14 cellular contexts compared by ENCODE assay signal in the genomic region with DNA sequence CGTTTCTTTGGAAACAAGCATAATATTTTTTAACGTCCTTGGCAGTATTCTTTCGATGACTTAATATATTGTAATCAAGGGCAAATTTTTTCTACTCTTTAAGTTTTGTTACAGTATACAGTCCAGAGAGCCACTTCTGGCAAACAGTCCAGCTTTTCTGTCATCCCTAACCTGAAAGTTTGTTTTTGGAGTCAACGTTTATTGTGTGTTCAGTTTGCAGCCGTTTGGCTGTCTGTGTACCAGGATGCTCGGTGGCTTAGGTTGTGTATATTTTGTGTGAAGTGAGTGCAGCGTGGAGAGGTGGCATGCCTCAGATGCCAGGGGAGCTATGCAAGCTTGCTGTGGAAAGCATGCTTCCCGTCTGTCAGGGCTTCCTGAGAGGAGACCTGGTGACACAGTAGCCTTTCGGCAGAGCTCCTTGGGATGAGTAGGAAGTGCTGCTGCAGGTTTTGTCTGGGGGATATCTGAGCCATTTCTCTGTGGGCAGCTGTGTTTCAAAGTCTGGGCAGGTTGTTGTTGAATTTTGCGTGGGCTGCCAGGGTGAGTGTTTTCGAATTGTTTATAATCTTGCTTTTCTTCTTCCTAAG. TPM values are rescaled to one million over a fixed set of nuclear protein-coding genes. Genes with fewer than 3 reads are reported as not detected.
DNase-seq lines count a peak whose midpoint lies in the region; ATAC-seq and TF ChIP-seq lines count a peak whose summit lies in the region.
"Had no signal": no experiment of that assay in that cellular context is flagged by ENCODE, and none has a peak within 500 bp of the region (broad histone marks: within the 10 kb centered on the region; RNA-seq: fewer than 3 reads in every experiment).

No MANE protein-coding gene starts in this region.

- peak overlapping the region; percentile 4 to 50 for H3K27ac ChIP-seq in breast epithelium
- H3K27ac ChIP-seq in right cardiac atrium (ENCODE audit: low read length) = peak overlapping the region; percentile 98

- CTCF ChIA-PET in activated CD4-positive, alpha-beta memory T cell treated with anti-CD3 and anti-CD28 coated beads for 36 hours (lab: Charles Lee) = interaction anchor here (1.5 kb wide), 1 partner anchor 109 kb away, joined by 4 read pairs; no protein-coding TSS in a partner anchor

- H3K9me3 ChIP-seq in breast epithelium (no peaks in the 10 kb centered on the region), right cardiac atrium (ENCODE audit: control insufficient read depth, low read length) (no peaks in the 10 kb centered on the region)

- DNase-seq in ELR (ENCODE audit: low read depth) (peak; percentile 78), breast epithelium (ENCODE audit: low spot score in 2 of 2) (no peak), right cardiac atrium (peak in 2 of 3 donors; percentile 24 to 46), sciatic nerve (ENCODE audit: low spot score) (no peak), natural killer cell (no peak), progenitor cell of endocrine pancreas (ENCODE audit: low spot score, unreplicated experiment) (no peak)
- no peak for DNase-seq in activated CD4-positive, alpha-beta memory T cell treated with anti-CD3 and anti-CD28 coated beads for 36 hours
- DNase-seq: activated naive CD4-positive, alpha-beta T cell; Calu3; H7; NCI-H446 treated with DMSO at 0.1 percent for 48 hours had no signal

- H3K27me3 ChIP-seq in breast epithelium (no peaks in the 10 kb centered on the region), right cardiac atrium (ENCODE audit: control insufficient read depth, insufficient read depth) (no peaks in the 10 kb centered on the region)

- TF ChIP-seq POLR2A in breast epithelium (IDR thresholded peaks at IDR 0.05) = no peak

- WGBS in right cardiac atrium = 34% methylated on average over 11 of the region's 11 CpGs

- no peaks in the 10 kb centered on the region for H3K36me3 Mint-ChIP-seq in activated CD4-positive, alpha-beta memory T cell treated with anti-CD3 and anti-CD28 coated beads for 36 hours
- H3K36me3 Mint-ChIP-seq in natural killer cell (no peaks in the 10 kb centered on the region), progenitor cell of endocrine pancreas (ENCODE audit: insufficient read depth) (peaks cover 2% of the 10 kb centered on the region)

- peaks cover 0 to 4% of the 10 kb centered on the region in 2 donors for H3K4me1 ChIP-seq in breast epithelium
- peaks cover 2% of the 10 kb centered on the region for H3K4me1 ChIP-seq in right cardiac atrium (ENCODE audit: control insufficient read depth, insufficient read depth, low read length)

- ATAC-seq in right cardiac atrium (peak; percentile 59 to 60), sciatic nerve (peak; percentile 40), natural killer cell (no peak), HG02840 (IDR thresholded peaks at IDR 0.05; ENCODE audit: low FRiP score, unreplicated experiment) (no peak)
- ATAC-seq: stimulated activated effector memory CD8-positive, alpha-beta T cell treated with anti-CD3 and anti-CD28 coated beads, Interleukin-12 subunit alpha, Interleukin-12 subunit beta, amount 100 ng/mL, for 72 hours had no signal

- POLR2A ChIA-PET in activated CD4-positive, alpha-beta memory T cell treated with anti-CD3 and anti-CD28 coated beads for 36 hours (lab: Charles Lee) = no interaction called here

- H3K27me3 Mint-ChIP-seq in activated CD4-positive, alpha-beta memory T cell treated with anti-CD3 and anti-CD28 coated beads for 36 hours = peaks cover 8% of the 10 kb centered on the region
- no peaks in the 10 kb centered on the region for H3K27me3 Mint-ChIP-seq in natural killer cell (ENCODE audit: low read depth in 2 of 2)
- H3K27me3 Mint-ChIP-seq in progenitor cell of endocrine pancreas = no peaks in the 10 kb centered on the region

- H3K4me3 ChIP-seq in breast epithelium (no peak overlapping the region), right cardiac atrium (ENCODE audit: low read length) (no peak overlapping the region)

- H3K4me1 Mint-ChIP-seq in activated CD4-positive, alpha-beta memory T cell treated with anti-CD3 and anti-CD28 coated beads for 36 hours (ENCODE audit: low read depth) = no peaks in the 10 kb centered on the region
- H3K4me1 Mint-ChIP-seq in natural killer cell = no peaks in the 10 kb centered on the region
- peaks cover 21% of the 10 kb centered on the region for H3K4me1 Mint-ChIP-seq in progenitor cell of endocrine pancreas (ENCODE audit: low read depth)

- no peaks in the 10 kb centered on the region for H3K36me3 ChIP-seq in breast epithelium

- H3K9me3 Mint-ChIP-seq in activated CD4-positive, alpha-beta memory T cell treated with anti-CD3 and anti-CD28 coated beads for 36 hours = no peaks in the 10 kb centered on the region
- no peaks in the 10 kb centered on the region for H3K9me3 Mint-ChIP-seq in natural killer cell
- H3K9me3 Mint-ChIP-seq in progenitor cell of endocrine pancreas (ENCODE audit: low read depth) = peaks cover 4% of the 10 kb centered on the region
- H3K9me3 Mint-ChIP-seq: stimulated activated effector memory CD8-positive, alpha-beta T cell treated with anti-CD3 and anti-CD28 coated beads, Interleukin-12 subunit alpha, Interleukin-12 subunit beta, amount 100 ng/mL, for 72 hours; T-helper 1 cell treated with Interleukin-12 subunit alpha and Interleukin-12 subunit beta and Interleukin-4 antibody, amounts not matched to agents 30 μg/mL and 1 μg/mL, for 36 hours had no signal

- no peak overlapping the region for H3K4me3 Mint-ChIP-seq in activated CD4-positive, alpha-beta memory T cell treated with anti-CD3 and anti-CD28 coated beads for 36 hours
- H3K4me3 Mint-ChIP-seq in natural killer cell (no peak overlapping the region), progenitor cell of endocrine pancreas (ENCODE audit: low read depth) (no peak overlapping the region)
- H3K4me3 Mint-ChIP-seq: stimulated activated effector memory CD8-positive, alpha-beta T cell treated with anti-CD3 and anti-CD28 coated beads, Interleukin-12 subunit alpha, Interleukin-12 subunit beta, amount 100 ng/mL, for 72 hours; T-helper 1 cell treated with Interleukin-12 subunit alpha and Interleukin-12 subunit beta and Interleukin-4 antibody, amounts not matched to agents 30 μg/mL and 1 μg/mL, for 36 hours had no signal

- H3K27ac Mint-ChIP-seq in activated CD4-positive, alpha-beta memory T cell treated with anti-CD3 and anti-CD28 coated beads for 36 hours = no peak overlapping the region
- H3K27ac Mint-ChIP-seq in natural killer cell (no peak overlapping the region), progenitor cell of endocrine pancreas (no peak overlapping the region)
- H3K27ac Mint-ChIP-seq: stimulated activated effector memory CD8-positive, alpha-beta T cell treated with anti-CD3 and anti-CD28 coated beads, Interleukin-12 subunit alpha, Interleukin-12 subunit beta, amount 100 ng/mL, for 72 hours; T-helper 1 cell treated with Interleukin-12 subunit alpha and Interleukin-12 subunit beta and Interleukin-4 antibody, amounts not matched to agents 30 μg/mL and 1 μg/mL, for 36 hours had no signal

- TF ChIP-seq CTCF in breast epithelium (IDR thresholded peaks at IDR 0.05) = no peak
- TF ChIP-seq CTCF in natural killer cell (IDR thresholded peaks at IDR 0.05) = no peak
- TF ChIP-seq CTCF in progenitor cell of endocrine pancreas (IDR thresholded peaks at IDR 0.05; ENCODE audit: unreplicated experiment) = no peak

- intact Hi-C loops in breast epithelium (cut with DNase I; ENCODE audit: low total_unique reads) = no loop called here
- intact Hi-C loops in right cardiac atrium (cut with DNase I) = no loop called here
- intact Hi-C loops in sciatic nerve (cut with DNase I) = no loop called here
- intact Hi-C loops in activated CD4-positive, alpha-beta memory T cell treated with anti-CD3 and anti-CD28 coated beads for 36 hours (cut with micrococcal nuclease) = no loop called here
- intact Hi-C loops in natural killer cell (cut with micrococcal nuclease) = no loop called here

RNA-seq across cellular contexts. Expression of a gene that starts 14.7 kb away (rescaled TPM):
- total RNA-seq in breast epithelium (10 to 100 TPM; 34.8 to 67.0 (median 42.9) TPM), right cardiac atrium (100 to 1,000 TPM; 268 to 327 (median 295) TPM), sciatic nerve (36.2 TPM), natural killer cell (1 to 10 TPM; 1.6 to 3.0 (median 2.5) TPM), progenitor cell of endocrine pancreas (19.0 and 20.8 TPM in 2 replicates)
- polyA plus RNA-seq in right cardiac atrium = 86.3 TPM
- total RNA-seq in activated CD4-positive, alpha-beta memory T cell treated with anti-CD3 and anti-CD28 coated beads for 36 hours = 1 to 10 TPM; 6.5 to 7.0 TPM

Comparison
In these comparisons a context has a peak if more than half of its experiments do, and no peak if none do; other contexts are left out.
1. DNase-seq: peak in ELR (single experiment) and right cardiac atrium (2 of 3); none in breast epithelium (0 of 2), sciatic nerve (single experiment), activated CD4-positive, alpha-beta memory T cell treated with anti-CD3 and anti-CD28 coated beads for 36 hours (single experiment), natural killer cell (single experiment) and progenitor cell of endocrine pancreas (single experiment).
2. ATAC-seq: peak in right cardiac atrium (2 of 2) and sciatic nerve (single experiment); none in natural killer cell (0 of 3) and HG02840 (single experiment).